ENCODE assay signal across 8 cellular contexts in the genomic region with DNA sequence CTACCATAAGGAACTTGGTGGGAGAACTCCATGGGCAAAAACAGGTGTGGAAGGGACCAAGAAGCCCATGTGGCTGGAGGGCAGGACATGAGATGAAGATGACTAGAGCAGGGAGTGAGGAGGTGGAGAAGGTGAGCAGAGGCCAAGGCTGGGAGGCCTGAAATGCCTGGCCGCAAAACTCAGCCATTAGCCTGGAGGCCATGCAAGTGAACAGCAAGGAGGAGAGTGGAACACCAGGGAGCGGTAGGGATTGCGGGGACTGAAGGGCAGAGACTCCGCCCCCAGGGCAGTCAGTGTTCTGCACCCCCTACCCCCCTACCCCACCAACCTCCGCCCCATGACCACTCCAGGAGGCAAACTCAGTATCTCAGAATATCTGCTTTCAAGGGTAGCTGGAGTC. TPM values are rescaled to one million over a fixed set of nuclear protein-coding genes. Genes with fewer than 3 reads are reported as not detected.
DNase-seq lines count a peak whose midpoint lies in the region; ATAC-seq and TF ChIP-seq lines count a peak whose summit lies in the region.

No MANE protein-coding gene starts in this region.

- CTCF ChIA-PET in CD4-positive, alpha-beta T cell (lab: Charles Lee): interaction anchor here (1.8 to 5.7 kb wide), 2 partner anchors 26 to 32 kb away, joined by 9 to 47 read pairs; no protein-coding TSS in a partner anchor

- DNase-seq in CD4-positive, alpha-beta T cell: no peak
- DNase-seq in LHCN-M2 (ENCODE audit: low read depth) (peak; percentile 14), colonic mucosa (no peak), nephron progenitor cell (no peak), D341Med (ENCODE audit: low spot score) (no peak), omental fat pad (ENCODE audit: low spot score) (no peak), superior temporal gyrus (ENCODE audit: extremely low spot score) (no peak), KBM-7 (no peak)

- no peaks in the 10 kb centered on the region for H3K27me3 ChIP-seq in CD4-positive, alpha-beta T cell (ENCODE audit: control insufficient read depth, insufficient read depth, low read length)
- H3K27me3 ChIP-seq in colonic mucosa: no peaks in the 10 kb centered on the region

- peak overlapping the region; percentile 88 for H3K27ac ChIP-seq in CD4-positive, alpha-beta T cell (ENCODE audit: low read depth, low read length)
- peak overlapping the region; percentile 93 for H3K27ac ChIP-seq in colonic mucosa

- intact Hi-C loops in CD4-positive, alpha-beta T cell (cut with DNase I, micrococcal nuclease): loop anchor here in 1 of 2 experiments (1.0 kb wide), 1 partner anchor 25 kb away; no protein-coding TSS in a partner anchor
- intact Hi-C loops in colonic mucosa (cut with DNase I): no loop called here

- in situ Hi-C loops in KBM-7 (cut with MboI; ENCODE audit: low pct_unique_long_range_greater_than_20kb, low sequenced_read_pairs): no loop called here

- POLR2A ChIA-PET in CD4-positive, alpha-beta T cell (lab: Charles Lee): interaction anchor here (4.2 kb wide), 1 partner anchor 25 kb away, joined by 93 read pairs; no protein-coding TSS in a partner anchor

- H3K9me3 Mint-ChIP-seq in CD4-positive, alpha-beta T cell: no peaks in the 10 kb centered on the region
- H3K9me3 Mint-ChIP-seq in nephron progenitor cell: no peaks in the 10 kb centered on the region

- H3K9me3 ChIP-seq in CD4-positive, alpha-beta T cell (ENCODE audit: control insufficient read depth, low read length): no peaks in the 10 kb centered on the region
- no peaks in the 10 kb centered on the region for H3K9me3 ChIP-seq in colonic mucosa

- H3K36me3 ChIP-seq in colonic mucosa: no peaks in the 10 kb centered on the region

- H3K36me3 Mint-ChIP-seq in CD4-positive, alpha-beta T cell (ENCODE audit: low read depth): peaks cover 54% of the 10 kb centered on the region
- H3K36me3 Mint-ChIP-seq in nephron progenitor cell (ENCODE audit: low read depth): peaks cover 37% of the 10 kb centered on the region

- peaks cover 32% of the 10 kb centered on the region for H3K4me1 Mint-ChIP-seq in CD4-positive, alpha-beta T cell (ENCODE audit: low read depth)
- peaks cover 41% of the 10 kb centered on the region for H3K4me1 Mint-ChIP-seq in nephron progenitor cell

- H3K9ac ChIP-seq in colonic mucosa (ENCODE audit: low read depth in 2 of 2, low read length in 2 of 2): peak overlapping the region; percentile 89 to 100

- peak overlapping the region; percentile 98 for H3K27ac Mint-ChIP-seq in CD4-positive, alpha-beta T cell
- peak overlapping the region; percentile 94 for H3K27ac Mint-ChIP-seq in nephron progenitor cell

- H3K4me3 ChIP-seq in colonic mucosa: peak overlapping the region; percentile 66

- H3K4me3 Mint-ChIP-seq in CD4-positive, alpha-beta T cell: peak overlapping the region; percentile 96
- peak overlapping the region; percentile 97 for H3K4me3 Mint-ChIP-seq in nephron progenitor cell

- H3K4me1 ChIP-seq in colonic mucosa: peaks cover 12% of the 10 kb centered on the region

- TF ChIP-seq CTCF in CD4-positive, alpha-beta T cell (IDR thresholded peaks at IDR 0.05): no peak
- no peak for TF ChIP-seq CTCF in colonic mucosa (IDR thresholded peaks at IDR 0.05)
- TF ChIP-seq CTCF in nephron progenitor cell (IDR thresholded peaks at IDR 0.05): no peak
- no peak for TF ChIP-seq CTCF in omental fat pad (IDR thresholded peaks at IDR 0.05)

- ATAC-seq in CD4-positive, alpha-beta T cell (ENCODE audit: poor library complexity): no peak
- ATAC-seq in omental fat pad (ENCODE audit: low FRiP score): no peak

- H3K27me3 Mint-ChIP-seq in CD4-positive, alpha-beta T cell: no peaks in the 10 kb centered on the region
- H3K27me3 Mint-ChIP-seq in nephron progenitor cell (ENCODE audit: low read depth, poor library complexity): no peaks in the 10 kb centered on the region

RNA-seq across cellular contexts. Expression of a gene that starts 17.0 kb away (rescaled TPM):
- 10 to 100 TPM; 17.8 to 19.1 TPM for total RNA-seq in CD4-positive, alpha-beta T cell
- total RNA-seq in LHCN-M2 (2014; rRNA removed) (71.5 and 74.5 TPM in 2 replicates), colonic mucosa (10 to 100 TPM; 19.9 to 34.5 TPM), omental fat pad (10 to 100 TPM; 17.4 to 37.0 (median 22.2) TPM)
- 57.9 TPM for polyA plus RNA-seq in LHCN-M2 (2012)

RNA-seq across cellular contexts. Expression of a gene that starts 19.5 kb away (rescaled TPM):
- total RNA-seq in CD4-positive, alpha-beta T cell: under 1 TPM in 1 of 2 experiments, not detected in 1; 0.20 TPM
- total RNA-seq in LHCN-M2 (2014; rRNA removed): 2.5 and 4.1 TPM in 2 replicates
- polyA plus RNA-seq in LHCN-M2 (2012): 13.3 TPM
- total RNA-seq in colonic mucosa: 1 to 10 TPM in 1 of 2 donors, under 1 TPM in 1; 0.72 to 1.6 TPM
- 1 to 10 TPM; 1.7 to 3.5 (median 2.3) TPM for total RNA-seq in omental fat pad

RNA-seq across cellular contexts. Expression of a gene that starts 46.5 kb away (rescaled TPM):
- 1 to 10 TPM; 7.5 to 8.9 TPM for total RNA-seq in CD4-positive, alpha-beta T cell
- total RNA-seq in LHCN-M2 (2014; rRNA removed) (28.6 and 33.2 TPM in 2 replicates), colonic mucosa (10 to 100 TPM; 21.9 to 44.8 TPM), omental fat pad (1 to 10 TPM; 4.7 to 9.1 (median 6.9) TPM)
- 13.8 TPM for polyA plus RNA-seq in LHCN-M2 (2012)
